In the genomic region with DNA sequence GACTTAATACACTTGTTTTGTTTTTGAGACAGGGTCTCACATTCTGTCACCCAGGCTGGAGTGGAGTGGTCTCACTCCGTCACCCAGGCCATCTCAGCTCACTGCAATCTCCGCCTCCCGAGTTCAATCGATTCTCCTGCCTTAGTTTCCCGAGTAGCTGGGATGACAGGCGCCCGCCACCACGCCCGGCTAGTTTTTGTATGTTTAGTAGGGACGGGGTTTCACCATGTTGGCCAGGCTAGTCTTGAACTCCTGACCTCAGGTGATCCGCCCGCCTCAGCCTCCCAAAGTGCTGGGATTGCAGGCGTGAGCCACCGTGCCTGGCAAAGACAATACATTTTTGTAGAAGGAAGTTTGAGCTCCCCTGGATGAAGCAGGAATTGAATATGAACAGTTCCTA, we compare ENCODE assay signal across 1 cellular context.
A peak's percentile ranks its signal among the peaks of the same experiment; 100 is the strongest.
TF ChIP-seq lines count a peak whose summit lies in the region.

No MANE protein-coding gene starts in this region.

TF ChIP-seq in HepG2, 621 proteins besides CTCF, POLR2A, EP300 and RAD21:
- TF ChIP-seq ZBTB38 (CRISPR knock-in tag; IDR thresholded peaks at IDR 0.05) = peak; percentile 54; the same call in 1 of the 2 replicates
